1 cellular context compared by ENCODE assay signal in the genomic region with DNA sequence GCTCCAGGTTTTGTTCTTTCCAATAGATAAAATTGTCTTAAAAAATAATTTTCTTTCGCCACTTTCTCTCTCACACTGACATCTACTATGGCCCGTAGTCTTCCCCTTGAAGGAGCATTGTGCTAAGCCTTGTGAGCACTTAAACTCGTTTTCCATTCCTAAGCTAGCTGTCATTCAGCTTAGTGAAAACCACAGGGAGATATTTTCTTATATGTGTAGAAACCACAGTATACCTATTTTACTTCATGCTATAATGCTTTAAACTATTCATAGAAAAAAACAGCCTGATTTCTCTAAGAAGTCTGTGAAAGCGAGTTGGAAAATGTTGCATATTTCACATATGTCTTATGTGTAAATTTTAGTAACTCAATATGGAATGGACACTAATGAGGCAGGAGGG.
TF ChIP-seq lines count a peak whose summit lies in the region.

No MANE protein-coding gene starts in this region.

TF ChIP-seq in IMR-90, 13 proteins besides CTCF, POLR2A, EP300 and RAD21 (continued from another document):
- no peak for TF ChIP-seq RCOR1 (IDR thresholded peaks at IDR 0.05; ENCODE audit: insufficient replicate concordance, low read length)
- TF ChIP-seq NFE2L2 (IDR thresholded peaks at IDR 0.05; ENCODE audit: low read depth, low read length), result no peak
- TF ChIP-seq FOS (IDR thresholded peaks at IDR 0.05; ENCODE audit: low read depth, low read length), result no peak
